Comparison of ENCODE assay signal across 2 cellular contexts in genomic region chrX:74550295-74550802, GRCh38.
TF ChIP-seq lines count a peak whose summit lies in the region.

No MANE protein-coding gene starts in this region.

TF ChIP-seq in GM23338, 12 proteins besides CTCF, POLR2A, EP300 and RAD21 (continued from another document):
- TF ChIP-seq ZNF462 (CRISPR knock-in tag; IDR thresholded peaks at IDR 0.05) (no peak), JUNB (IDR thresholded peaks at IDR 0.05; ENCODE audit: unreplicated experiment) (no peak), ZNF331 (CRISPR knock-in tag; IDR thresholded peaks at IDR 0.05; ENCODE audit: low read depth) (no peak), STAT1 (IDR thresholded peaks at IDR 0.05; ENCODE audit: unreplicated experiment) (no peak), EZH2 (IDR thresholded peaks at IDR 0.05; ENCODE audit: low read depth, unreplicated experiment) (no peak), EZH2phosphoT487 (IDR thresholded peaks at IDR 0.05; ENCODE audit: unreplicated experiment) (no peak), ZNF114 (CRISPR knock-in tag; IDR thresholded peaks at IDR 0.05) (no peak), CREB1 (CRISPR knock-in tag; IDR thresholded peaks at IDR 0.05; ENCODE audit: low read depth) (peak; percentile 21; the same call in 1 of the 2 replicates)

TF ChIP-seq in PFSK-1, 5 proteins besides CTCF, POLR2A, EP300 and RAD21 (continued from another document):
- TF ChIP-seq REST (IDR thresholded peaks at IDR 0.05; ENCODE audit: insufficient read depth in 1 of 2, low read depth in 2 of 2, low read length in 2 of 2) (no peak), SIN3A (IDR thresholded peaks at IDR 0.05; ENCODE audit: borderline replicate concordance, insufficient read depth, low read length) (no peak), FOXP2 (optimal IDR thresholded peaks at IDR 0.05; ENCODE audit: borderline replicate concordance, extremely low read depth, extremely low read length, insufficient read depth) (peak; percentile 20), POLR2AphosphoS5 (IDR thresholded peaks at IDR 0.05; ENCODE audit: low read depth, low read length) (no peak)
